In the genomic region with DNA sequence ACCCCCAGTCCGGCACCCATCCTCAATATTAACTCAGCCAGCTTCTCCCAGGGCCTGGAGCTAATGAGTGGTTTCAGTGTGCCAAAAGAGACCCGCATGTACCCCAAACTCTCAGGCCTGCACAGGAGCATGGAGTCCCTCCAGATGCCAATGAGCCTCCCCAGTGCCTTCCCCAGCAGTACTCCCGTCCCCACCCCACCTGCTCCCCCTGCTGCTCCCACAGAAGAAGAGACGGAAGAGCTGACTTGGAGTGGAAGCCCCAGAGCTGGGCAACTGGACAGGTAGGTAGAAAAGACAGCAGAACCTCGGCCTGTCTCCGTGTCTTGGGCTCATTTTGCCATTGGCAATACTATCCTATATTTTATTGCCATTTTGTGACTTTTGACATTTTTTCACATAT, we compare ENCODE assay signal across 14 cellular contexts. TPM values are rescaled to one million over a fixed set of nuclear protein-coding genes. Genes with fewer than 3 reads are reported as not detected.
DNase-seq lines count a peak whose midpoint lies in the region; ATAC-seq and TF ChIP-seq lines count a peak whose summit lies in the region.
"Had no signal": no experiment of that assay in that cellular context is flagged by ENCODE, and none has a peak within 500 bp of the region (broad histone marks: within the 10 kb centered on the region; RNA-seq: fewer than 3 reads in every experiment).

No MANE protein-coding gene starts in this region.

- H4K91ac ChIP-seq in mesenchymal stem cell (ENCODE audit: low read length): peak overlapping the region; percentile 15

- no peak overlapping the region for H3K18ac ChIP-seq in mesenchymal stem cell (ENCODE audit: low read depth in 1 of 2, low read length in 2 of 2)

- H3K36me3 ChIP-seq in GM06990 (ENCODE audit: control insufficient read depth, insufficient read depth, low read length): no peaks in the 10 kb centered on the region
- H3K36me3 ChIP-seq in mesenchymal stem cell (ENCODE audit: control insufficient read depth in 1 of 2, insufficient read depth in 2 of 2, low read depth in 1 of 2, low read length in 2 of 2): peaks cover 51 to 83% of the 10 kb centered on the region in 2 experiments
- H3K36me3 ChIP-seq in suprapubic skin: peaks cover 38% of the 10 kb centered on the region
- H3K36me3 ChIP-seq in right lobe of liver: no peaks in the 10 kb centered on the region

- no peak for DNase-seq in GM06990 (ENCODE audit: extremely low read depth, insufficient read length)
- no peak for DNase-seq in HFFc6
- no peak for DNase-seq in astrocyte of the spinal cord (ENCODE audit: low read depth, low spot score)
- DNase-seq in mesenchymal stem cell: no peak
- no peak for DNase-seq in NCI-H526 treated with DMSO at 0.1 percent for 48 hours (lab: John Stamatoyannopoulos, UW)
- no peak for DNase-seq in suprapubic skin (ENCODE audit: low spot score in 2 of 2)
- DNase-seq in right lobe of liver: no peak
- DNase-seq: activated CD4-positive, alpha-beta T cell treated with anti-CD3 and anti-CD28 coated beads, Interleukin-2, amount 10 ng/mL, durations not matched to agents 24 days and 14 days; activated CD8-positive, alpha-beta memory T cell treated with anti-CD3 and anti-CD28 coated beads, Interleukin-2, amount 50 U/mL, for 48 hours; activated gamma-delta T cell treated with Interleukin-2 at 50 U/mL for 16 hours; OCI-M1 had no signal

- no peak overlapping the region for H2BK5ac ChIP-seq in mesenchymal stem cell (ENCODE audit: low read depth, low read length, poor library complexity, severe bottlenecking)

- no peak overlapping the region for H3K9ac ChIP-seq in mesenchymal stem cell (ENCODE audit: low read length)

- no peak overlapping the region for H2AFZ ChIP-seq in mesenchymal stem cell (ENCODE audit: low read depth, low read length)

- H3K4me2 ChIP-seq in mesenchymal stem cell (ENCODE audit: low read length, poor library complexity, severe bottlenecking): no peak overlapping the region

- TF ChIP-seq CTCF in GM06990 (IDR thresholded peaks at IDR 0.05; ENCODE audit: insufficient read depth, low read length, poor library complexity, severe bottlenecking) (peak; percentile 24), HFFc6 (IDR thresholded peaks at IDR 0.05) (no peak; the same call in 1 of the 2 replicates), astrocyte of the spinal cord (IDR thresholded peaks at IDR 0.05; ENCODE audit: low read depth, low read length) (peak; percentile 18), suprapubic skin (IDR thresholded peaks at IDR 0.05) (no peak), right lobe of liver (IDR thresholded peaks at IDR 0.05) (no peak)

- no peaks in the 10 kb centered on the region for H3K9me3 Mint-ChIP-seq in HFFc6
- H3K9me3 Mint-ChIP-seq: activated CD4-positive, alpha-beta T cell treated with anti-CD3 and anti-CD28 coated beads, Interleukin-2, amount 10 ng/mL, durations not matched to agents 24 days and 14 days had no signal

- no peak for TF ChIP-seq EP300 in suprapubic skin (IDR thresholded peaks at IDR 0.05)

- H3K4me3 ChIP-seq in GM06990 (replicated peaks; ENCODE audit: low read depth, low read length) (no peak overlapping the region), astrocyte of the spinal cord (ENCODE audit: low read depth, low read length) (no peak overlapping the region), mesenchymal stem cell (ENCODE audit: insufficient read depth in 1 of 2, low read depth in 1 of 2, low read length in 2 of 2) (no peak overlapping the region), suprapubic skin (no peak overlapping the region), right lobe of liver (no peak overlapping the region)
- H3K4me3 ChIP-seq: HAP-1 had no signal

- in situ Hi-C loops in astrocyte of the spinal cord (cut with HindIII; ENCODE audit: low sequenced_read_pairs): no loop called here

- H3K4me1 Mint-ChIP-seq in HFFc6 (ENCODE audit: low read depth): peaks cover 73% of the 10 kb centered on the region
- H3K4me1 Mint-ChIP-seq: activated CD4-positive, alpha-beta T cell treated with anti-CD3 and anti-CD28 coated beads, Interleukin-2, amount 10 ng/mL, durations not matched to agents 24 days and 14 days had no signal

- no peak overlapping the region for H2BK12ac ChIP-seq in mesenchymal stem cell (ENCODE audit: low read length in 2 of 2)

- H3K27me3 Mint-ChIP-seq in HFFc6 (ENCODE audit: insufficient read depth): peaks cover 4% of the 10 kb centered on the region

- H3K4me3 Mint-ChIP-seq in HFFc6: no peak overlapping the region
- H3K4me3 Mint-ChIP-seq: activated CD4-positive, alpha-beta T cell treated with anti-CD3 and anti-CD28 coated beads, Interleukin-2, amount 10 ng/mL, durations not matched to agents 24 days and 14 days had no signal

- H3K4me1 ChIP-seq in mesenchymal stem cell (ENCODE audit: control insufficient read depth, insufficient read depth, low read depth, low read length): no peaks in the 10 kb centered on the region
- H3K4me1 ChIP-seq in suprapubic skin: peaks cover 19% of the 10 kb centered on the region
- no peaks in the 10 kb centered on the region for H3K4me1 ChIP-seq in right lobe of liver

- no peak overlapping the region for H3K4ac ChIP-seq in mesenchymal stem cell (ENCODE audit: low read depth in 1 of 2, low read length in 2 of 2)

- TF ChIP-seq POLR2A in suprapubic skin (IDR thresholded peaks at IDR 0.05) (no peak), right lobe of liver (IDR thresholded peaks at IDR 0.05) (no peak)

- H4K8ac ChIP-seq in mesenchymal stem cell (ENCODE audit: low read length): peak overlapping the region; percentile 63

- H3K9me3 ChIP-seq in mesenchymal stem cell (ENCODE audit: control insufficient read depth, low read length) (no peaks in the 10 kb centered on the region), suprapubic skin (no peaks in the 10 kb centered on the region), right lobe of liver (no peaks in the 10 kb centered on the region)
- H3K9me3 ChIP-seq: HAP-1 had no signal

- no peak overlapping the region for H2BK15ac ChIP-seq in mesenchymal stem cell (ENCODE audit: low read depth, poor library complexity, severe bottlenecking)

- peaks cover 2% of the 10 kb centered on the region for H3K27me3 ChIP-seq in GM06990 (replicated peaks; ENCODE audit: control insufficient read depth, insufficient read depth, low read length)
- no peaks in the 10 kb centered on the region for H3K27me3 ChIP-seq in mesenchymal stem cell (ENCODE audit: control insufficient read depth in 1 of 2, insufficient read depth in 1 of 2, low read length in 2 of 2)
- no peaks in the 10 kb centered on the region for H3K27me3 ChIP-seq in suprapubic skin
- H3K27me3 ChIP-seq in right lobe of liver: no peaks in the 10 kb centered on the region

- H3K27ac ChIP-seq in mesenchymal stem cell (ENCODE audit: low read length, poor library complexity, severe bottlenecking) (no peak overlapping the region), suprapubic skin (no peak overlapping the region), right lobe of liver (no peak overlapping the region)
- H3K27ac ChIP-seq: C4-2B had no signal

- intact Hi-C loops in right lobe of liver (cut with DNase I): loop anchor here (10.0 kb wide), 1 partner anchor 229 kb away; no protein-coding TSS in a partner anchor

- WGBS in mesenchymal stem cell: 92% methylated on average over 4 of the region's 6 CpGs
- 92% methylated on average over 6 of the region's 6 CpGs for WGBS in suprapubic skin
- WGBS in right lobe of liver (ENCODE audit: insufficient coverage, low coverage, low lambda C conversion rate, missing lambda C conversion rate): 100% methylated on average over 4 of the region's 6 CpGs

- peaks cover 33% of the 10 kb centered on the region for H3K79me1 ChIP-seq in mesenchymal stem cell (replicated peaks; ENCODE audit: low read length, poor library complexity, severe bottlenecking)

- H3K27ac Mint-ChIP-seq in HFFc6: peak overlapping the region; percentile 25
- H3K27ac Mint-ChIP-seq: activated CD4-positive, alpha-beta T cell treated with anti-CD3 and anti-CD28 coated beads, Interleukin-2, amount 10 ng/mL, durations not matched to agents 24 days and 14 days had no signal

- ATAC-seq in right lobe of liver: no peak
- ATAC-seq: sciatic nerve had no signal

- H2BK120ac ChIP-seq in mesenchymal stem cell (ENCODE audit: low read depth, low read length): no peak overlapping the region

- H3K14ac ChIP-seq in mesenchymal stem cell (ENCODE audit: low read length in 2 of 2): no peak overlapping the region

- H2AK5ac ChIP-seq in mesenchymal stem cell (ENCODE audit: low read length, severe bottlenecking): no peak overlapping the region

- peaks cover 60% of the 10 kb centered on the region for H3K36me3 Mint-ChIP-seq in HFFc6 (ENCODE audit: low read depth)

- no peak overlapping the region for H3K23ac ChIP-seq in mesenchymal stem cell (ENCODE audit: low read length in 2 of 2)

RNA-seq across cellular contexts. Expression of a gene that starts 45.4 kb away (rescaled TPM):
- 10 to 100 TPM; 54.1 to 77.8 (median 63.6) TPM for total RNA-seq in HFFc6 (2021; fragmentation: NEBNext Ultra II Directional; extraction: Animal tissue kit (Norgen Biotek cat#: 25700))
- polyA plus RNA-seq in mesenchymal stem cell (2013, experiment 1 of 2): 30.8 TPM
- 34.0 TPM for polyA plus RNA-seq in mesenchymal stem cell (2013, experiment 2 of 2)
- total RNA-seq in suprapubic skin (10 to 100 TPM; 12.9 to 25.6 (median 19.8) TPM), right lobe of liver (10 to 100 TPM; 10.3 to 21.7 (median 19.1) TPM)

Comparison
In these comparisons a context has a peak if more than half of its experiments do, and no peak if none do; other contexts are left out.
1. CTCF ChIP-seq: peak in GM06990 (single experiment) and astrocyte of the spinal cord (single experiment); none in HFFc6 (single experiment), suprapubic skin (0 of 2) and right lobe of liver (0 of 4).